In genomic region chr19:19406878-19407639, GRCh38 we compare ENCODE assay signal across 8 cellular contexts. TPM values are rescaled to one million over a fixed set of nuclear protein-coding genes. Genes with fewer than 3 reads are reported as not detected.
DNase-seq lines count a peak whose midpoint lies in the region; ATAC-seq, FAIRE-seq and TF ChIP-seq lines count a peak whose summit lies in the region.

No MANE protein-coding gene starts in this region.

- H3K9me3 ChIP-seq in pancreas = no peaks in the 10 kb centered on the region

- H3K4me1 ChIP-seq in ACC112 (ENCODE audit: control insufficient read depth, insufficient read depth, low read length, unreplicated experiment) = peaks cover 31% of the 10 kb centered on the region
- H3K4me1 ChIP-seq in pancreas = peaks cover 25 to 50% (median 31%) of the 10 kb centered on the region in 3 donors

- peaks cover 67% of the 10 kb centered on the region for H3K79me2 ChIP-seq in ACC112 (ENCODE audit: control insufficient read depth, insufficient read depth, low read length, unreplicated experiment)

- peak overlapping the region; percentile 77 for H3K27ac ChIP-seq in ACC112 (ENCODE audit: low read depth, low read length)
- peak overlapping the region; percentile 60 to 80 (median 77) for H3K27ac ChIP-seq in pancreas

- peak overlapping the region; percentile 98 for H3K4me3 Mint-ChIP-seq in activated T-cell treated with anti-CD3 and anti-CD28 coated beads, Interleukin-2, amount 50 U/mL, for 4 hours

- no peaks in the 10 kb centered on the region for H3K9me3 Mint-ChIP-seq in activated T-cell treated with anti-CD3 and anti-CD28 coated beads, Interleukin-2, amount 50 U/mL, for 4 hours

- H2AFZ ChIP-seq in ACC112 (ENCODE audit: low read length, unreplicated experiment) = no peak overlapping the region

- WGBS in pancreas, 2 donors = 8 to 13% methylated on average over 12 of the region's 12 CpGs

- H3K27me3 Mint-ChIP-seq in activated T-cell treated with anti-CD3 and anti-CD28 coated beads, Interleukin-2, amount 50 U/mL, for 4 hours (ENCODE audit: low read depth) = no peaks in the 10 kb centered on the region

- no peaks in the 10 kb centered on the region for H3K36me3 Mint-ChIP-seq in activated T-cell treated with anti-CD3 and anti-CD28 coated beads, Interleukin-2, amount 50 U/mL, for 4 hours (ENCODE audit: insufficient read depth)

- DNase-seq in NCI-H82 (lab: John Stamatoyannopoulos, UW) (peak; percentile 60), fibroblast of villous mesenchyme (ENCODE audit: low read depth) (peak; percentile 68), pancreas (peak in 4 of 6 donors; percentile 41 to 58 (median 48)), NCI-H1694 treated with DMSO at 0.1 percent for 48 hours (lab: John Stamatoyannopoulos, UW) (no peak)
- DNase-seq in activated T-cell treated with anti-CD3 and anti-CD28 coated beads, Interleukin-2, amount 50 U/mL, for 4 hours = peak; percentile 43

- peak; percentile 17 for FAIRE-seq in pancreas (lab: Jason Lieb, UNC)

- intact Hi-C loops in pancreas (cut with DNase I) = no loop called here

- H3K4me1 Mint-ChIP-seq in activated T-cell treated with anti-CD3 and anti-CD28 coated beads, Interleukin-2, amount 50 U/mL, for 4 hours (ENCODE audit: low read depth) = peaks cover 75% of the 10 kb centered on the region

- TF ChIP-seq CTCF in fibroblast of villous mesenchyme (IDR thresholded peaks at IDR 0.05; ENCODE audit: insufficient read depth, low read depth, low read length) (peak; percentile 42), pancreas (IDR thresholded peaks at IDR 0.05) (peak in 1 of 4 donors; percentile 13)

- H3K36me3 ChIP-seq in ACC112 (ENCODE audit: insufficient read depth, low read length) (no peaks in the 10 kb centered on the region), pancreas (no peaks in the 10 kb centered on the region)

- H3K27me3 ChIP-seq in ACC112 (ENCODE audit: insufficient read depth, low read length) = no peaks in the 10 kb centered on the region
- H3K27me3 ChIP-seq in pancreas = no peaks in the 10 kb centered on the region

- ATAC-seq in GM18520 (IDR thresholded peaks at IDR 0.05; ENCODE audit: unreplicated experiment) (peak; percentile 24), pancreas (peak in 3 of 4 donors; percentile 29 to 53 (median 53)), GM18909 (IDR thresholded peaks at IDR 0.05; ENCODE audit: poor library complexity, unreplicated experiment) (no peak)
- peak; percentile 31 to 46 for ATAC-seq in activated T-cell treated with anti-CD3 and anti-CD28 coated beads, Interleukin-2, amount 50 U/mL, for 4 hours

- H3K4me3 ChIP-seq in ACC112 (ENCODE audit: low read depth, low read length) = peak overlapping the region; percentile 93
- H3K4me3 ChIP-seq in fibroblast of villous mesenchyme (ENCODE audit: low read depth, low read length) = peak overlapping the region; percentile 83
- H3K4me3 ChIP-seq in pancreas = peak overlapping the region; percentile 49 to 97 (median 74)

RNA-seq across cellular contexts. Expression of gene GATAD2A, which starts 1.6 kb away (rescaled TPM):
- 100 to 1,000 TPM; 187 to 240 (median 205) TPM for total RNA-seq in activated T-cell treated with anti-CD3 and anti-CD28 coated beads, Interleukin-2, amount 50 U/mL, for 4 hours
- total RNA-seq in fibroblast of villous mesenchyme = 44.5 and 57.0 TPM in 2 replicates
- 10 to 100 TPM; 31.4 to 51.8 (median 41.8) TPM for total RNA-seq in pancreas
- 10 to 100 TPM; 11.9 to 13.1 TPM for polyA plus RNA-seq in pancreas
